Comparison of ENCODE assay signal across 13 cellular contexts in genomic region chr6:35581633-35582032, GRCh38.
DNase-seq lines count a peak whose midpoint lies in the region; ATAC-seq and TF ChIP-seq lines count a peak whose summit lies in the region.
"Had no signal": no experiment of that assay in that cellular context is flagged by ENCODE, and none has a peak within 500 bp of the region (broad histone marks: within the 10 kb centered on the region; RNA-seq: fewer than 3 reads in every experiment).

No MANE protein-coding gene starts in this region.

- H3K27me3 ChIP-seq in MM.1S (replicated peaks; ENCODE audit: insufficient read depth, low read length) = no peaks in the 10 kb centered on the region
- no peaks in the 10 kb centered on the region for H3K27me3 ChIP-seq in MG63

- H3K4me1 Mint-ChIP-seq in activated T-cell treated with anti-CD3 and anti-CD28 coated beads, Interleukin-2, amount 50 U/mL, for 24 hours (ENCODE audit: low read depth) = peaks cover 42% of the 10 kb centered on the region
- peaks cover 16% of the 10 kb centered on the region for H3K4me1 Mint-ChIP-seq in activated T-helper 17 cell treated with anti-CD3 and anti-CD28 coated beads, Interleukin-2, amount 50 U/mL, for 72 hours
- H3K4me1 Mint-ChIP-seq in osteocyte (ENCODE audit: unreplicated experiment) = peaks cover 24% of the 10 kb centered on the region

- no peak overlapping the region for H3K9ac ChIP-seq in MM.1S (ENCODE audit: low read length)

- peaks cover 87% of the 10 kb centered on the region for H3K36me3 Mint-ChIP-seq in activated T-cell treated with anti-CD3 and anti-CD28 coated beads, Interleukin-2, amount 50 U/mL, for 24 hours (ENCODE audit: low read depth)
- H3K36me3 Mint-ChIP-seq in activated T-helper 17 cell treated with anti-CD3 and anti-CD28 coated beads, Interleukin-2, amount 50 U/mL, for 72 hours (ENCODE audit: low read depth) = peaks cover 61% of the 10 kb centered on the region
- peaks cover 36% of the 10 kb centered on the region for H3K36me3 Mint-ChIP-seq in osteocyte (ENCODE audit: unreplicated experiment)

- no peak overlapping the region for H3K4me3 Mint-ChIP-seq in activated T-cell treated with anti-CD3 and anti-CD28 coated beads, Interleukin-2, amount 50 U/mL, for 24 hours
- no peak overlapping the region for H3K4me3 Mint-ChIP-seq in activated T-helper 17 cell treated with anti-CD3 and anti-CD28 coated beads, Interleukin-2, amount 50 U/mL, for 72 hours
- H3K4me3 Mint-ChIP-seq in osteocyte (ENCODE audit: unreplicated experiment) = no peak overlapping the region
- H3K4me3 Mint-ChIP-seq: stimulated activated memory B cell treated with anti-CD40 and anti-IgM and Interleukin-4, amounts not matched to agents 10 μg/mL and 1 μg/mL and 100 μg/mL, for 72 hours had no signal

- no peak for ATAC-seq in activated T-helper 17 cell treated with anti-CD3 and anti-CD28 coated beads, Interleukin-2, amount 50 U/mL, for 72 hours (replicated peaks)
- ATAC-seq: stimulated activated memory B cell treated with anti-CD40 and anti-IgM and Interleukin-4, amounts not matched to agents 10 μg/mL and 1 μg/mL and 100 μg/mL, for 72 hours had no signal

- H3K36me3 ChIP-seq in MM.1S (replicated peaks; ENCODE audit: insufficient read depth, low read length) (no peaks in the 10 kb centered on the region), MG63 (no peaks in the 10 kb centered on the region)

- H3K9me3 Mint-ChIP-seq in activated T-cell treated with anti-CD3 and anti-CD28 coated beads, Interleukin-2, amount 50 U/mL, for 24 hours = no peaks in the 10 kb centered on the region
- H3K9me3 Mint-ChIP-seq in activated T-helper 17 cell treated with anti-CD3 and anti-CD28 coated beads, Interleukin-2, amount 50 U/mL, for 72 hours = no peaks in the 10 kb centered on the region
- H3K9me3 Mint-ChIP-seq in osteocyte (ENCODE audit: unreplicated experiment) = no peaks in the 10 kb centered on the region
- H3K9me3 Mint-ChIP-seq: stimulated activated memory B cell treated with anti-CD40 and anti-IgM and Interleukin-4, amounts not matched to agents 10 μg/mL and 1 μg/mL and 100 μg/mL, for 72 hours had no signal

- no peaks in the 10 kb centered on the region for H3K27me3 Mint-ChIP-seq in activated T-cell treated with anti-CD3 and anti-CD28 coated beads, Interleukin-2, amount 50 U/mL, for 24 hours
- H3K27me3 Mint-ChIP-seq in activated T-helper 17 cell treated with anti-CD3 and anti-CD28 coated beads, Interleukin-2, amount 50 U/mL, for 72 hours = no peaks in the 10 kb centered on the region
- H3K27me3 Mint-ChIP-seq in osteocyte (ENCODE audit: unreplicated experiment) = no peaks in the 10 kb centered on the region
- H3K27me3 Mint-ChIP-seq: progenitor cell of endocrine pancreas; stimulated activated memory B cell treated with anti-CD40 and anti-IgM and Interleukin-4, amounts not matched to agents 10 μg/mL and 1 μg/mL and 100 μg/mL, for 72 hours had no signal

- H2AFZ ChIP-seq in MM.1S (ENCODE audit: low read length) = 0 out of 2 replicates have a peak overlapping the region, but pooled peaks have one; percentile 5

- H3K4me3 ChIP-seq in MM.1S (ENCODE audit: low read length) (no peak overlapping the region), MG63 (no peak overlapping the region)

- H4K20me1 ChIP-seq in MM.1S (ENCODE audit: insufficient read depth, low read length) = no peaks in the 10 kb centered on the region

- no peaks in the 10 kb centered on the region for H3K9me3 ChIP-seq in MM.1S (replicated peaks; ENCODE audit: insufficient read depth, low read length)
- H3K9me3 ChIP-seq in MG63 = no peaks in the 10 kb centered on the region

- peak overlapping the region; percentile 22; the same call in 1 of the 2 replicates for H3K27ac ChIP-seq in MM.1S (ENCODE audit: low read length)

- DNase-seq in activated T-cell treated with anti-CD3 and anti-CD28 coated beads, Interleukin-2, amount 50 U/mL, for 24 hours = no peak
- DNase-seq in activated T-cell treated with anti-CD3 and anti-CD28 coated beads for 4 hours = no peak
- peak; percentile 50 for DNase-seq in MM.1S
- DNase-seq in osteocyte (ENCODE audit: extremely low spot score, unreplicated experiment) = no peak
- DNase-seq in MG63 = no peak
- no peak for DNase-seq in stimulated activated CD4-positive, alpha-beta T cell treated with anti-CD3 and anti-CD28 coated beads, Interleukin-2, amount 100 ng/mL, for 48 hours
- DNase-seq in NCI-H2081 treated with DMSO at 0.1 percent for 48 hours (lab: John Stamatoyannopoulos, UW) = no peak
- DNase-seq: amygdala; NCI-H1105; stimulated activated CD4-positive, alpha-beta T cell treated with anti-CD3 and anti-CD28 coated beads, Interleukin-2, amount 100 ng/mL, for 24 hours had no signal

- TF ChIP-seq CTCF in MM.1S (IDR thresholded peaks at IDR 0.05; ENCODE audit: low read length) (no peak), osteocyte (IDR thresholded peaks at IDR 0.05) (no peak)

- peaks cover 10% of the 10 kb centered on the region for H3K4me1 ChIP-seq in MM.1S (ENCODE audit: low read length)

- no peaks in the 10 kb centered on the region for H3K9me2 ChIP-seq in MM.1S (replicated peaks; ENCODE audit: insufficient read depth, low read length)

- H3F3A ChIP-seq in MM.1S (ENCODE audit: insufficient read depth, low read length) = peaks cover 7% of the 10 kb centered on the region; the same call in 1 of the 2 replicates

- no peaks in the 10 kb centered on the region for H3K79me2 ChIP-seq in MM.1S (ENCODE audit: low read length)

- H3K4me2 ChIP-seq in MM.1S (ENCODE audit: low read depth, low read length) = peak overlapping the region; percentile 19; the same call in 1 of the 2 replicates

- H3K27ac Mint-ChIP-seq in activated T-cell treated with anti-CD3 and anti-CD28 coated beads, Interleukin-2, amount 50 U/mL, for 24 hours = peak overlapping the region; percentile 73
- peak overlapping the region; percentile 13 for H3K27ac Mint-ChIP-seq in activated T-helper 17 cell treated with anti-CD3 and anti-CD28 coated beads, Interleukin-2, amount 50 U/mL, for 72 hours
- H3K27ac Mint-ChIP-seq in osteocyte (ENCODE audit: unreplicated experiment) = peak overlapping the region; percentile 31
- H3K27ac Mint-ChIP-seq: progenitor cell of endocrine pancreas; stimulated activated memory B cell treated with anti-CD40 and anti-IgM and Interleukin-4, amounts not matched to agents 10 μg/mL and 1 μg/mL and 100 μg/mL, for 72 hours had no signal

Comparison
In these comparisons a context has a peak if more than half of its experiments do, and no peak if none do; other contexts are left out.
1. H3K27ac Mint-ChIP-seq: peak in every context shown above with its lines; median percentile 73 in activated T-cell treated with anti-CD3 and anti-CD28 coated beads, Interleukin-2, amount 50 U/mL, for 24 hours; 31 in osteocyte; 13 in activated T-helper 17 cell treated with anti-CD3 and anti-CD28 coated beads, Interleukin-2, amount 50 U/mL, for 72 hours.